Comparison of ENCODE assay signal across 16 cellular contexts in the genomic region with DNA sequence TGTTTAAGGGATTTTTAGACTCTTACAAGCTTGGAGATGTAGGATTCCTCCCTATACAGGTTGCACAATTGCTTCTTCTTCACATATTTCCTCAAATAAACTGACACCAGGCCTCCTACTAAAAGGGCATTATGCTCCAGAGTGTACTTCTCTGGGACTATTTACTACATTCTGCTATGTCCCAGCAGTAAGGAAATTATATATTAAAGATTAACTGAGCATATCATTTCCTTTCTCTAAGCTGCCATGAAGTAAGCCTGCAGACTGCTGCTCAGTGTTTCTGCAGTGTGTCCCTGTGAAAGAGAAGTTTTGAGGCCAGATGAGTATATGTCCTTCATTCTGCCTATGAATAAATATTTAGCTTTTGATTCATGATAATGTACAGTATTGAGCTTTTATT.
A peak's percentile ranks its signal among the peaks of the same experiment; 100 is the strongest.
DNase-seq lines count a peak whose midpoint lies in the region; ATAC-seq, FAIRE-seq and TF ChIP-seq lines count a peak whose summit lies in the region.
"Had no signal": no experiment of that assay in that cellular context is flagged by ENCODE, and none has a peak within 500 bp of the region (broad histone marks: within the 10 kb centered on the region; RNA-seq: fewer than 3 reads in every experiment).

No MANE protein-coding gene starts in this region.

- H3K4me3 ChIP-seq in astrocyte (ENCODE audit: insufficient read depth, low read depth, low read length), result no peak overlapping the region
- no peak overlapping the region for H3K4me3 ChIP-seq in osteoblast (ENCODE audit: insufficient read depth, low read length)
- H3K4me3 ChIP-seq: A549 had no signal

- no peak for FAIRE-seq in astrocyte (lab: Jason Lieb, UNC)
- FAIRE-seq: A549 had no signal

- peak overlapping the region; percentile 54 for H3K27ac ChIP-seq in astrocyte (ENCODE audit: low read depth, low read length)
- H3K27ac ChIP-seq in osteoblast (ENCODE audit: low read depth, low read length), result peak overlapping the region; percentile 20
- H3K27ac ChIP-seq: A549 had no signal

- no peaks in the 10 kb centered on the region for H3K9me3 Mint-ChIP-seq in astrocyte (ENCODE audit: unreplicated experiment)
- H3K9me3 Mint-ChIP-seq: CD4-positive, alpha-beta T cell had no signal

- TF ChIP-seq CTCF in astrocyte (IDR thresholded peaks at IDR 0.05; ENCODE audit: insufficient read depth, low read depth, low read length) (no peak), osteoblast (IDR thresholded peaks at IDR 0.05; ENCODE audit: extremely low read depth, low read depth, low read length) (no peak)

- H4K20me1 ChIP-seq in astrocyte (ENCODE audit: insufficient read depth, low read length), result no peaks in the 10 kb centered on the region
- no peaks in the 10 kb centered on the region for H4K20me1 ChIP-seq in osteoblast (ENCODE audit: insufficient read depth, low read length)

- no peak overlapping the region for H3K9ac ChIP-seq in astrocyte (ENCODE audit: low read length)

- H3K4me3 Mint-ChIP-seq in astrocyte (ENCODE audit: unreplicated experiment), result no peak overlapping the region
- H3K4me3 Mint-ChIP-seq: B cell; CD4-positive, alpha-beta T cell had no signal

- H3K79me2 ChIP-seq in astrocyte (ENCODE audit: insufficient read depth, low read length) (no peaks in the 10 kb centered on the region), osteoblast (ENCODE audit: insufficient read depth, low read length) (no peaks in the 10 kb centered on the region)

- H3K27me3 ChIP-seq in astrocyte (ENCODE audit: insufficient read depth, low read length), result no peaks in the 10 kb centered on the region
- no peaks in the 10 kb centered on the region for H3K27me3 ChIP-seq in osteoblast (ENCODE audit: insufficient read depth, low read length)

- DNase-seq in EH (ENCODE audit: low read depth), result peak; percentile 39
- DNase-seq in astrocyte (ENCODE audit: low read depth), result no peak
- peak; percentile 31 for DNase-seq in kidney tubule cell (ENCODE audit: low spot score)
- DNase-seq in osteoblast (ENCODE audit: insufficient read length, low spot score, missing footprints), result no peak
- no peak for DNase-seq in NOMO-1 treated with dmso at 0.1 percent for 144 hours (lab: John Stamatoyannopoulos, UW; ENCODE audit: unreplicated experiment)
- no peak for DNase-seq in DMS53 treated with DMSO at 0.1 percent for 48 hours (lab: John Stamatoyannopoulos, UW; ENCODE audit: unreplicated experiment)
- DNase-seq in NK-92 (lab: John Stamatoyannopoulos, UW; ENCODE audit: unreplicated experiment), result no peak
- DNase-seq: CD4-positive, alpha-beta T cell; Karpas-422; MM.1S; NCI-H1105 treated with DMSO at 0.1 percent for 48 hours; NCI-H1930; NCI-H2171 treated with DMSO at 0.1 percent for 48 hours had no signal

- no peak overlapping the region for H2AFZ ChIP-seq in astrocyte (ENCODE audit: low read depth, low read length)
- peak overlapping the region; percentile 52 for H2AFZ ChIP-seq in osteoblast (ENCODE audit: low read length)

- H3K27ac Mint-ChIP-seq in astrocyte (ENCODE audit: unreplicated experiment), result peak overlapping the region; percentile 96
- H3K27ac Mint-ChIP-seq: B cell; CD4-positive, alpha-beta T cell had no signal

- H3K9me3 ChIP-seq in astrocyte (ENCODE audit: insufficient read depth, low read depth, low read length) (no peaks in the 10 kb centered on the region), osteoblast (ENCODE audit: low read depth, low read length) (no peaks in the 10 kb centered on the region)
- H3K9me3 ChIP-seq: A549 had no signal

- no peaks in the 10 kb centered on the region for H3K27me3 Mint-ChIP-seq in astrocyte (ENCODE audit: low read depth, unreplicated experiment)
- H3K27me3 Mint-ChIP-seq: B cell; CD4-positive, alpha-beta T cell had no signal

- no peaks in the 10 kb centered on the region for H3K36me3 ChIP-seq in astrocyte (ENCODE audit: insufficient read depth, low read length)
- H3K36me3 ChIP-seq in osteoblast (ENCODE audit: insufficient read depth, low read length), result no peaks in the 10 kb centered on the region

- H3K4me1 Mint-ChIP-seq in astrocyte (ENCODE audit: low read depth, unreplicated experiment), result peaks cover 21% of the 10 kb centered on the region
- H3K4me1 Mint-ChIP-seq: B cell had no signal

- no peaks in the 10 kb centered on the region for H3K36me3 Mint-ChIP-seq in astrocyte (ENCODE audit: low read depth, unreplicated experiment)

- H3K4me1 ChIP-seq in astrocyte (ENCODE audit: insufficient read depth, low read length), result peaks cover 13% of the 10 kb centered on the region
- peaks cover 14% of the 10 kb centered on the region for H3K4me1 ChIP-seq in osteoblast (ENCODE audit: insufficient read depth, low read length)
- H3K4me1 ChIP-seq: A549 had no signal

- no peak overlapping the region for H3K4me2 ChIP-seq in astrocyte (ENCODE audit: low read length)
- no peak overlapping the region for H3K4me2 ChIP-seq in osteoblast (ENCODE audit: insufficient read depth, low read length)
- H3K4me2 ChIP-seq: A549 had no signal

- no peak for ATAC-seq in GM18867 (IDR thresholded peaks at IDR 0.05; ENCODE audit: unreplicated experiment)
- ATAC-seq: A549 had no signal

Comparison
In these comparisons a context has a peak if more than half of its experiments do, and no peak if none do; other contexts are left out.
1. DNase-seq: peak in EH (single experiment) and kidney tubule cell (single experiment); none in astrocyte (single experiment), osteoblast (single experiment), NOMO-1 treated with dmso at 0.1 percent for 144 hours (single experiment), DMS53 treated with DMSO at 0.1 percent for 48 hours (single experiment) and NK-92 (single experiment).